In genomic region chr15:75663931-75664421, GRCh38 we compare ENCODE assay signal across 1 cellular context.
TF ChIP-seq lines count a peak whose summit lies in the region.

No MANE protein-coding gene starts in this region.

TF ChIP-seq in HepG2, 621 proteins besides CTCF, POLR2A, EP300 and RAD21 (continued from another document):
- 0 out of 2 replicates have a peak, but pooled peaks have one; percentile 27 for TF ChIP-seq ARID5B (CRISPR knock-in tag; IDR thresholded peaks at IDR 0.05)
- TF ChIP-seq AGO2 (optimal IDR thresholded peaks at IDR 0.05; ENCODE audit: low read depth, low read length): peak; percentile 68
- no peak for TF ChIP-seq LCORL (IDR thresholded peaks at IDR 0.05)
- 0 out of 2 replicates have a peak, but pooled peaks have one; percentile 41 for TF ChIP-seq LCORL (CRISPR knock-in tag; IDR thresholded peaks at IDR 0.05)
- TF ChIP-seq ZBTB38 (CRISPR knock-in tag; IDR thresholded peaks at IDR 0.05): 0 out of 2 replicates have a peak, but pooled peaks have one; percentile 18
- TF ChIP-seq SOX6 (IDR thresholded peaks at IDR 0.05): no peak
- TF ChIP-seq SOX6 (CRISPR knock-in tag; IDR thresholded peaks at IDR 0.05): peak; percentile 54; the same call in 1 of the 2 replicates
- TF ChIP-seq NONO (IDR thresholded peaks at IDR 0.05): no peak
- peak; percentile 52; the same call in 1 of the 2 replicates for TF ChIP-seq NONO (CRISPR knock-in tag; conservative IDR thresholded peaks at IDR 0.05)
- peak; percentile 50; the same call in 1 of the 2 replicates for TF ChIP-seq ZNF350 (CRISPR knock-in tag; IDR thresholded peaks at IDR 0.05; ENCODE audit: borderline replicate concordance, low read depth)
- peak; percentile 31 for TF ChIP-seq SKI (IDR thresholded peaks at IDR 0.05; ENCODE audit: partially characterized antibody)
- TF ChIP-seq ARID4A (CRISPR knock-in tag; IDR thresholded peaks at IDR 0.05; ENCODE audit: borderline replicate concordance): peak; percentile 27; the same call in 1 of the 2 replicates
- no peak for TF ChIP-seq ATF7 (IDR thresholded peaks at IDR 0.05)
- no peak for TF ChIP-seq ATF7 (CRISPR knock-in tag; IDR thresholded peaks at IDR 0.05)
- TF ChIP-seq HNRNPL (IDR thresholded peaks at IDR 0.05; ENCODE audit: low read depth, low read length): peak; percentile 82
- no peak for TF ChIP-seq ZNF407 (CRISPR knock-in tag; IDR thresholded peaks at IDR 0.05; ENCODE audit: not compliant biosample characterization)
- no peak for TF ChIP-seq ATAD3A (CRISPR knock-in tag; IDR thresholded peaks at IDR 0.05)
- no peak for TF ChIP-seq KLF13 (CRISPR knock-in tag; IDR thresholded peaks at IDR 0.05)
- TF ChIP-seq AKAP8 (CRISPR knock-in tag; IDR thresholded peaks at IDR 0.05): peak; percentile 64; the same call in 1 of the 2 replicates
- peak; percentile 76; the same call in 1 of the 2 replicates for TF ChIP-seq SKIL (CRISPR knock-in tag; IDR thresholded peaks at IDR 0.05; ENCODE audit: borderline replicate concordance)
- TF ChIP-seq ZFP91 (CRISPR knock-in tag; IDR thresholded peaks at IDR 0.05; ENCODE audit: borderline replicate concordance): peak; percentile 45; the same call in 1 of the 2 replicates
- TF ChIP-seq ZC3H13 (CRISPR knock-in tag; IDR thresholded peaks at IDR 0.05): 0 out of 2 replicates have a peak, but pooled peaks have one; percentile 43
